Comparison of ENCODE assay signal across 8 cellular contexts in genomic region chr6:3022765-3023662, GRCh38. TPM values are rescaled to one million over a fixed set of nuclear protein-coding genes. Genes with fewer than 3 reads are reported as not detected.
DNase-seq lines count a peak whose midpoint lies in the region; ATAC-seq lines count a peak whose summit lies in the region.

No MANE protein-coding gene starts in this region.

- H3K9me3 ChIP-seq in iPS-20b (ENCODE audit: insufficient read depth, low read depth, low read length) = no peaks in the 10 kb centered on the region

- H3K4me3 ChIP-seq in iPS-20b (ENCODE audit: low read length) = peak overlapping the region; percentile 14; the same call in 1 of the 2 replicates

- peak overlapping the region; percentile 58; the same call in 1 of the 2 replicates for H3K9ac ChIP-seq in iPS-20b (ENCODE audit: low read depth, low read length)

- H3K27ac ChIP-seq in iPS-20b (ENCODE audit: low read length) = peak overlapping the region; percentile 31

- H3K4me1 ChIP-seq in iPS-20b (ENCODE audit: insufficient read depth, low read length) = peaks cover 18% of the 10 kb centered on the region; the same call in 1 of the 2 replicates

- DNase-seq in NCI-H2227 (lab: John Stamatoyannopoulos, UW; ENCODE audit: unreplicated experiment) (peak; percentile 45), cerebellum (ENCODE audit: low spot score) (no peak), putamen (ENCODE audit: low spot score) (no peak)
- peak; percentile 18 for DNase-seq in activated T-helper 9 cell treated with anti-CD3 and anti-CD28 coated beads, Interleukin-2, amount 50 U/mL, for 16 hours (ENCODE audit: low read depth)
- DNase-seq in stimulated activated CD8-positive, alpha-beta memory T cell treated with anti-CD3 and anti-CD28 coated beads, Interleukin-7, amount 100 ng/mL, for 24 hours (ENCODE audit: low read depth) = peak; percentile 21

- no peaks in the 10 kb centered on the region for H3K27me3 ChIP-seq in iPS-20b (ENCODE audit: insufficient read depth, low read length)

- ATAC-seq in GM18502 (IDR thresholded peaks at IDR 0.05; ENCODE audit: poor library complexity, unreplicated experiment) (peak; percentile 4), HG02981 (IDR thresholded peaks at IDR 0.05; ENCODE audit: unreplicated experiment) (no peak)

- H3K36me3 ChIP-seq in iPS-20b (ENCODE audit: insufficient read depth, low read depth, low read length) = peaks cover 26% of the 10 kb centered on the region

RNA-seq across cellular contexts. Expression of gene NQO2, which starts 23.3 kb away (rescaled TPM):
- total RNA-seq in cerebellum = 8.3 TPM

RNA-seq across cellular contexts. Expression of gene RIPK1, which starts 45.3 kb away (rescaled TPM):
- total RNA-seq in cerebellum = 8.0 TPM

RNA-seq across cellular contexts. Expression of gene SERPINB6, which starts 51.6 kb away (rescaled TPM):
- 16.1 TPM for total RNA-seq in cerebellum

Comparison
In these comparisons a context has a peak if more than half of its experiments do, and no peak if none do; other contexts are left out.
1. DNase-seq: peak in NCI-H2227 (single experiment), activated T-helper 9 cell treated with anti-CD3 and anti-CD28 coated beads, Interleukin-2, amount 50 U/mL, for 16 hours (single experiment) and stimulated activated CD8-positive, alpha-beta memory T cell treated with anti-CD3 and anti-CD28 coated beads, Interleukin-7, amount 100 ng/mL, for 24 hours (single experiment); none in cerebellum (single experiment) and putamen (single experiment).